8 cellular contexts compared by ENCODE assay signal in the genomic region with DNA sequence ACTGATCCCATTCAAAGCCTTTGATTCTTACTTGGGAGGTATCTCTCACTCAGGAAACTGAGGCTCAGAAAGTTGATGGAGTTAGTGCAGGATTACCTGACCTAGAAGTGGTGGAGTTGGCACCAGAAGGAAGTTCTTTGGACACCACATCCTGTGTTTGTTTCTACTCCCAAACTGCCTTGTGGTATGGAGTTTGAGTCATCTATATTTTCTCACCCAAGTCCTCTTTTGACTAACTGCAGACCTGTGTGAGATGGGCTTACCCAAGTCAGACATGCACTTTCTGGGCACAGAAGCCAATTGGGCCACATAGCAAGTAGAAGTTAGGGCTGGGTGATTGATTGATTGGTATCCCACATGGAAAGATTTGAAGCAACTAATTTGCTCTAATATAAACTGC. TPM values are rescaled to one million over a fixed set of nuclear protein-coding genes. Genes with fewer than 3 reads are reported as not detected.
DNase-seq lines count a peak whose midpoint lies in the region; ATAC-seq and TF ChIP-seq lines count a peak whose summit lies in the region.

No MANE protein-coding gene starts in this region.

- CTCF ChIA-PET in activated CD4-positive, alpha-beta T cell treated with anti-CD3 and anti-CD28 coated beads for 36 hours (lab: Charles Lee) = no interaction called here

- H3K27ac Mint-ChIP-seq in activated CD4-positive, alpha-beta T cell treated with anti-CD3 and anti-CD28 coated beads for 36 hours = peak overlapping the region; percentile 20
- H3K27ac Mint-ChIP-seq in activated T-helper 1 cell treated with anti-CD3 and anti-CD28 coated beads, Interleukin-12 subunit alpha, Interleukin-12 subunit beta, Interleukin-2, Interleukin-4 antibody, amounts not matched to agents 30 ng/mL and 10 ng/mL and 1 ng/mL, durations not matched to agents 14 hours and 24 hours and 36 hours = peak overlapping the region; percentile 78

- H3K27me3 ChIP-seq in psoas muscle (ENCODE audit: insufficient read depth in 3 of 3, low read length in 2 of 3) (no peaks in the 10 kb centered on the region), BE2C (no peaks in the 10 kb centered on the region), aorta (ENCODE audit: control insufficient read depth in 1 of 2, insufficient read depth in 2 of 2, low read length in 1 of 2) (no peaks in the 10 kb centered on the region)

- no peaks in the 10 kb centered on the region for H3K9me3 Mint-ChIP-seq in activated CD4-positive, alpha-beta T cell treated with anti-CD3 and anti-CD28 coated beads for 36 hours (ENCODE audit: low read depth)
- peaks cover 14% of the 10 kb centered on the region for H3K9me3 Mint-ChIP-seq in activated T-helper 1 cell treated with anti-CD3 and anti-CD28 coated beads, Interleukin-12 subunit alpha, Interleukin-12 subunit beta, Interleukin-2, Interleukin-4 antibody, amounts not matched to agents 30 ng/mL and 10 ng/mL and 1 ng/mL, durations not matched to agents 14 hours and 24 hours and 36 hours

- H3K4me1 Mint-ChIP-seq in activated CD4-positive, alpha-beta T cell treated with anti-CD3 and anti-CD28 coated beads for 36 hours = peaks cover 27% of the 10 kb centered on the region
- peaks cover 44% of the 10 kb centered on the region for H3K4me1 Mint-ChIP-seq in activated T-helper 1 cell treated with anti-CD3 and anti-CD28 coated beads, Interleukin-12 subunit alpha, Interleukin-12 subunit beta, Interleukin-2, Interleukin-4 antibody, amounts not matched to agents 30 ng/mL and 10 ng/mL and 1 ng/mL, durations not matched to agents 14 hours and 24 hours and 36 hours (ENCODE audit: low read depth)

- no peak overlapping the region for H3K4me3 Mint-ChIP-seq in activated CD4-positive, alpha-beta T cell treated with anti-CD3 and anti-CD28 coated beads for 36 hours
- H3K4me3 Mint-ChIP-seq in activated T-helper 1 cell treated with anti-CD3 and anti-CD28 coated beads, Interleukin-12 subunit alpha, Interleukin-12 subunit beta, Interleukin-2, Interleukin-4 antibody, amounts not matched to agents 30 ng/mL and 10 ng/mL and 1 ng/mL, durations not matched to agents 14 hours and 24 hours and 36 hours = peak overlapping the region; percentile 15

- H3K4me3 ChIP-seq in psoas muscle (no peak overlapping the region), BE2C (ENCODE audit: low read depth, low read length) (no peak overlapping the region), aorta (ENCODE audit: low read length in 2 of 2) (no peak overlapping the region)

- ATAC-seq in activated CD4-positive, alpha-beta T cell treated with anti-CD3 and anti-CD28 coated beads for 36 hours = peak; percentile 86
- ATAC-seq in HG03457 (IDR thresholded peaks at IDR 0.05; ENCODE audit: unreplicated experiment) = peak; percentile 46
- ATAC-seq in psoas muscle = peak in 3 of 4 donors; percentile 27 to 49 (median 42)
- no peak for ATAC-seq in aorta (ENCODE audit: low FRiP score)

- POLR2A ChIA-PET in activated CD4-positive, alpha-beta T cell treated with anti-CD3 and anti-CD28 coated beads for 36 hours (lab: Charles Lee) = interaction anchor here (0.6 kb wide), 1 partner anchor 591 kb away, joined by 3 read pairs; no protein-coding TSS in a partner anchor

- peaks cover 0 to 8% of the 10 kb centered on the region in 2 donors for H3K36me3 ChIP-seq in psoas muscle (ENCODE audit: insufficient read depth in 1 of 2, low read depth in 1 of 2)
- H3K36me3 ChIP-seq in BE2C = no peaks in the 10 kb centered on the region
- H3K36me3 ChIP-seq in aorta (ENCODE audit: control insufficient read depth in 1 of 2, insufficient read depth in 2 of 2, low read length in 1 of 2) = no peaks in the 10 kb centered on the region

- peaks cover 2% of the 10 kb centered on the region for H3K4me1 ChIP-seq in psoas muscle
- H3K4me1 ChIP-seq in BE2C = no peaks in the 10 kb centered on the region
- no peaks in the 10 kb centered on the region for H3K4me1 ChIP-seq in aorta (ENCODE audit: control insufficient read depth in 1 of 2, insufficient read depth in 2 of 2, low read length in 2 of 2)

- no peaks in the 10 kb centered on the region for H3K9me3 ChIP-seq in psoas muscle
- no peaks in the 10 kb centered on the region for H3K9me3 ChIP-seq in BE2C
- peaks cover 1% of the 10 kb centered on the region for H3K9me3 ChIP-seq in aorta (ENCODE audit: control insufficient read depth, low read length)

- intact Hi-C loops in activated CD4-positive, alpha-beta T cell treated with anti-CD3 and anti-CD28 coated beads for 36 hours (cut with DNase I, micrococcal nuclease) = loop anchor here (2.0 kb wide), 1 partner anchor 36 kb away; a partner anchor contains a TSS
- intact Hi-C loops in activated T-helper 1 cell treated with anti-CD3 and anti-CD28 coated beads, Interleukin-12 subunit alpha, Interleukin-12 subunit beta, Interleukin-2, Interleukin-4 antibody, amounts not matched to agents 30 ng/mL and 10 ng/mL and 1 ng/mL, durations not matched to agents 14 hours and 24 hours and 36 hours (cut with micrococcal nuclease) = loop anchor here (1.0 to 2.0 kb wide), 8 partner anchors 22 to 549 kb away; a partner anchor contains a TSS
- intact Hi-C loops in psoas muscle (cut with DNase I) = no loop called here
- intact Hi-C loops in aorta (cut with DNase I) = no loop called here

- H3K36me3 Mint-ChIP-seq in activated CD4-positive, alpha-beta T cell treated with anti-CD3 and anti-CD28 coated beads for 36 hours (ENCODE audit: low read depth) = no peaks in the 10 kb centered on the region
- H3K36me3 Mint-ChIP-seq in activated T-helper 1 cell treated with anti-CD3 and anti-CD28 coated beads, Interleukin-12 subunit alpha, Interleukin-12 subunit beta, Interleukin-2, Interleukin-4 antibody, amounts not matched to agents 30 ng/mL and 10 ng/mL and 1 ng/mL, durations not matched to agents 14 hours and 24 hours and 36 hours (ENCODE audit: low read depth) = peaks cover 13% of the 10 kb centered on the region

- TF ChIP-seq CTCF in psoas muscle (IDR thresholded peaks at IDR 0.05) (no peak), BE2C (IDR thresholded peaks at IDR 0.05; ENCODE audit: low read depth, low read length) (no peak)

- no peaks in the 10 kb centered on the region for H3K27me3 Mint-ChIP-seq in activated CD4-positive, alpha-beta T cell treated with anti-CD3 and anti-CD28 coated beads for 36 hours
- no peaks in the 10 kb centered on the region for H3K27me3 Mint-ChIP-seq in activated T-helper 1 cell treated with anti-CD3 and anti-CD28 coated beads, Interleukin-12 subunit alpha, Interleukin-12 subunit beta, Interleukin-2, Interleukin-4 antibody, amounts not matched to agents 30 ng/mL and 10 ng/mL and 1 ng/mL, durations not matched to agents 14 hours and 24 hours and 36 hours (ENCODE audit: insufficient read depth)

- peak; percentile 41 for DNase-seq in activated CD4-positive, alpha-beta T cell treated with anti-CD3 and anti-CD28 coated beads for 36 hours
- no peak for DNase-seq in activated CD4-positive, alpha-beta T cell treated with anti-CD3 and anti-CD28 coated beads for 4 hours
- peak; percentile 47 for DNase-seq in activated T-helper 1 cell treated with anti-CD3 and anti-CD28 coated beads, Interleukin-12 subunit alpha, Interleukin-12 subunit beta, Interleukin-2, Interleukin-4 antibody, amounts not matched to agents 30 ng/mL and 10 ng/mL and 1 ng/mL, durations not matched to agents 14 hours and 24 hours and 36 hours (ENCODE audit: low spot score)
- no peak for DNase-seq in psoas muscle
- no peak for DNase-seq in BE2C
- DNase-seq in aorta = no peak
- DNase-seq in NCI-H524 treated with DMSO at 0.1 percent for 48 hours (lab: John Stamatoyannopoulos, UW) = no peak

- H3K27ac ChIP-seq in psoas muscle (no peak overlapping the region), aorta (ENCODE audit: low read depth in 1 of 2, low read length in 2 of 2) (no peak overlapping the region)

RNA-seq across cellular contexts. Expression of a gene that starts 36.1 kb away (rescaled TPM):
- total RNA-seq in activated CD4-positive, alpha-beta T cell treated with anti-CD3 and anti-CD28 coated beads for 36 hours = 1 to 10 TPM; 5.6 to 8.1 TPM
- total RNA-seq in activated T-helper 1 cell treated with anti-CD3 and anti-CD28 coated beads, Interleukin-12 subunit alpha, Interleukin-12 subunit beta, Interleukin-2, Interleukin-4 antibody, amounts not matched to agents 30 ng/mL and 10 ng/mL and 1 ng/mL, durations not matched to agents 14 hours and 24 hours and 36 hours = 7.1 and 8.2 TPM in 2 replicates
- total RNA-seq in psoas muscle (10 to 100 TPM; 46.5 to 72.2 (median 55.8) TPM), aorta (10 to 100 TPM; 17.3 to 25.1 TPM)
- polyA plus RNA-seq in psoas muscle (10 to 100 TPM; 11.9 to 26.4 (median 21.3) TPM), aorta (1 to 10 TPM; 5.3 to 6.6 TPM)
- polyA plus RNA-seq in BE2C (2012; ENCODE audit: insufficient read depth, insufficient read length, low read depth) = 12.1 TPM

Comparison
In these comparisons a context has a peak if more than half of its experiments do, and no peak if none do; other contexts are left out.
1. DNase-seq: peak in activated CD4-positive, alpha-beta T cell treated with anti-CD3 and anti-CD28 coated beads for 36 hours (single experiment) and activated T-helper 1 cell treated with anti-CD3 and anti-CD28 coated beads, Interleukin-12 subunit alpha, Interleukin-12 subunit beta, Interleukin-2, Interleukin-4 antibody, amounts not matched to agents 30 ng/mL and 10 ng/mL and 1 ng/mL, durations not matched to agents 14 hours and 24 hours and 36 hours (single experiment); none in activated CD4-positive, alpha-beta T cell treated with anti-CD3 and anti-CD28 coated beads for 4 hours (0 of 2), psoas muscle (0 of 2), BE2C (single experiment), aorta (0 of 2) and NCI-H524 treated with DMSO at 0.1 percent for 48 hours (single experiment).
2. intact Hi-C loops: an anchor here in activated CD4-positive, alpha-beta T cell treated with anti-CD3 and anti-CD28 coated beads for 36 hours (2.0 kb wide) and activated T-helper 1 cell treated with anti-CD3 and anti-CD28 coated beads, Interleukin-12 subunit alpha, Interleukin-12 subunit beta, Interleukin-2, Interleukin-4 antibody, amounts not matched to agents 30 ng/mL and 10 ng/mL and 1 ng/mL, durations not matched to agents 14 hours and 24 hours and 36 hours (1.0 to 2.0 kb wide); none called in psoas muscle and aorta.